Comparison of ENCODE assay signal across 1 cellular context in the genomic region with DNA sequence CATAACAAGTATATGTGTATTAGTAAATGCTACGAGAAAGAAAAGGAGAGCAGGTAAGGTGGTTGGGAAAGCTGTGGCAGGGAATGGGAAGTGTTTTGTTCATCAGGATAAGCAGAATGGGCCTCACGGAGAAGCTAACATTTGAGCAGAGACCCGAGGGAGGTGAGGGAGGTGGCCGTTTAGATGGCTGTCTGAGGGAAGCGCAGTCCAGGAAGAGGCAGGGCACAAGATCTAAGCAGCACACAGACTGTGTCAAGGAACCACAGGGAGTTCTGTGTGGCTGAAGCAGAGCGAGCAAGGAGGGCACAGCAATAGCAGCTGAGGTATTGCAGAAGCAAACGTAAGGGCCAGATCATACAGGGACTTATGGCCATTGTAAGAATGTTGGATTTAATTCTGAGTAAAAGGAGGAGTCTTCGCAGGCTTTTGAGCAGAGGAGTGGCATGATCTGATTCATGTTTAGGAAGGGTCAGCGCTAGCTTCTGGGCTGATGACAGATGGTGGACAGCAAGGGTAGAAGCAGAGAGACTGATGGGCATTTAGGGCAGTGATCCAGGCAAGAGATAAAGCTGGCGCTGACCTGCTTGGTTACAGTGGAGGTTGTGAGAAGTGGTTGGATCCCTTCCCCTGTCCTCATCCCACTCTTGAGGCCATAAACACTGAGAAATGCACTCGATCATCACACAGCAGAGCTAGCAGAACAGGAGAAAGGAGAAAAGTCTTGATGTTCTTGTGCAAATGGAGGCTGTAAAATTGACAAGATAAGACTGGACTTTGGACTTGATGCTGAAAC.
TF ChIP-seq lines count a peak whose summit lies in the region.

No MANE protein-coding gene starts in this region.

TF ChIP-seq in GM23338, 12 proteins besides CTCF, POLR2A, EP300 and RAD21 (continued from another document):
- TF ChIP-seq, protein P1, sequence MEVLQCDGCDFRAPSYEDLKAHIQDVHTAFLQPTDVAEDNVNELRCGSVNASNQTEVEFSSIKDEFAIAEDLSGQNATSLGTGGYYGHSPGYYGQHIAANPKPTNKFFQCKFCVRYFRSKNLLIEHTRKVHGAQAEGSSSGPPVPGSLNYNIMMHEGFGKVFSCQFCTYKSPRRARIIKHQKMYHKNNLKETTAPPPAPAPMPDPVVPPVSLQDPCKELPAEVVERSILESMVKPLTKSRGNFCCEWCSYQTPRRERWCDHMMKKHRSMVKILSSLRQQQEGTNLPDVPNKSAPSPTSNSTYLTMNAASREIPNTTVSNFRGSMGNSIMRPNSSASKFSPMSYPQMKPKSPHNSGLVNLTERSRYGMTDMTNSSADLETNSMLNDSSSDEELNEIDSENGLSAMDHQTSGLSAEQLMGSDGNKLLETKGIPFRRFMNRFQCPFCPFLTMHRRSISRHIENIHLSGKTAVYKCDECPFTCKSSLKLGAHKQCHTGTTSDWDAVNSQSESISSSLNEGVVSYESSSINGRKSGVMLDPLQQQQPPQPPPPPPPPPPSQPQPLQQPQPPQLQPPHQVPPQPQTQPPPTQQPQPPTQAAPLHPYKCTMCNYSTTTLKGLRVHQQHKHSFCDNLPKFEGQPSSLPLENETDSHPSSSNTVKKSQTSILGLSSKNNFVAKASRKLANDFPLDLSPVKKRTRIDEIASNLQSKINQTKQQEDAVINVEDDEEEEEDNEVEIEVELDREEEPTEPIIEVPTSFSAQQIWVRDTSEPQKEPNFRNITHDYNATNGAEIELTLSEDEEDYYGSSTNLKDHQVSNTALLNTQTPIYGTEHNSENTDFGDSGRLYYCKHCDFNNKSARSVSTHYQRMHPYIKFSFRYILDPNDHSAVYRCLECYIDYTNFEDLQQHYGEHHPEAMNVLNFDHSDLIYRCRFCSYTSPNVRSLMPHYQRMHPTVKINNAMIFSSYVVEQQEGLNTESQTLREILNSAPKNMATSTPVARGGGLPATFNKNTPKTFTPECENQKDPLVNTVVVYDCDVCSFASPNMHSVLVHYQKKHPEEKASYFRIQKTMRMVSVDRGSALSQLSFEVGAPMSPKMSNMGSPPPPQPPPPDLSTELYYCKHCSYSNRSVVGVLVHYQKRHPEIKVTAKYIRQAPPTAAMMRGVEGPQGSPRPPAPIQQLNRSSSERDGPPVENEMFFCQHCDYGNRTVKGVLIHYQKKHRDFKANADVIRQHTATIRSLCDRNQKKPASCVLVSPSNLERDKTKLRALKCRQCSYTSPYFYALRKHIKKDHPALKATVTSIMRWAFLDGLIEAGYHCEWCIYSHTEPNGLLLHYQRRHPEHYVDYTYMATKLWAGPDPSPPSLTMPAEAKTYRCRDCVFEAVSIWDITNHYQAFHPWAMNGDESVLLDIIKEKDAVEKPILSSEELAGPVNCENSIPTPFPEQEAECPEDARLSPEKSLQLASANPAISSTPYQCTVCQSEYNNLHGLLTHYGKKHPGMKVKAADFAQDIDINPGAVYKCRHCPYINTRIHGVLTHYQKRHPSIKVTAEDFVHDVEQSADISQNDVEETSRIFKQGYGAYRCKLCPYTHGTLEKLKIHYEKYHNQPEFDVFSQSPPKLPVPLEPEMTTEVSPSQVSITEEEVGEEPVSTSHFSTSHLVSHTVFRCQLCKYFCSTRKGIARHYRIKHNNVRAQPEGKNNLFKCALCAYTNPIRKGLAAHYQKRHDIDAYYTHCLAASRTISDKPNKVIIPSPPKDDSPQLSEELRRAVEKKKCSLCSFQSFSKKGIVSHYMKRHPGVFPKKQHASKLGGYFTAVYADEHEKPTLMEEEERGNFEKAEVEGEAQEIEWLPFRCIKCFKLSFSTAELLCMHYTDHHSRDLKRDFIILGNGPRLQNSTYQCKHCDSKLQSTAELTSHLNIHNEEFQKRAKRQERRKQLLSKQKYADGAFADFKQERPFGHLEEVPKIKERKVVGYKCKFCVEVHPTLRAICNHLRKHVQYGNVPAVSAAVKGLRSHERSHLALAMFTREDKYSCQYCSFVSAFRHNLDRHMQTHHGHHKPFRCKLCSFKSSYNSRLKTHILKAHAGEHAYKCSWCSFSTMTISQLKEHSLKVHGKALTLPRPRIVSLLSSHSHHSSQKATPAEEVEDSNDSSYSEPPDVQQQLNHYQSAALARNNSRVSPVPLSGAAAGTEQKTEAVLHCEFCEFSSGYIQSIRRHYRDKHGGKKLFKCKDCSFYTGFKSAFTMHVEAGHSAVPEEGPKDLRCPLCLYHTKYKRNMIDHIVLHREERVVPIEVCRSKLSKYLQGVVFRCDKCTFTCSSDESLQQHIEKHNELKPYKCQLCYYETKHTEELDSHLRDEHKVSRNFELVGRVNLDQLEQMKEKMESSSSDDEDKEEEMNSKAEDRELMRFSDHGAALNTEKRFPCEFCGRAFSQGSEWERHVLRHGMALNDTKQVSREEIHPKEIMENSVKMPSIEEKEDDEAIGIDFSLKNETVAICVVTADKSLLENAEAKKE (CRISPR knock-in tag; IDR thresholded peaks at IDR 0.05), result no peak; the same call in 1 of the 2 replicates
- TF ChIP-seq NANOG (IDR thresholded peaks at IDR 0.05; ENCODE audit: borderline replicate concordance) (no peak), ETS1 (IDR thresholded peaks at IDR 0.05) (no peak), POLR2AphosphoS5 (IDR thresholded peaks at IDR 0.05; ENCODE audit: low read depth) (no peak)
- TF ChIP-seq, protein P2, sequence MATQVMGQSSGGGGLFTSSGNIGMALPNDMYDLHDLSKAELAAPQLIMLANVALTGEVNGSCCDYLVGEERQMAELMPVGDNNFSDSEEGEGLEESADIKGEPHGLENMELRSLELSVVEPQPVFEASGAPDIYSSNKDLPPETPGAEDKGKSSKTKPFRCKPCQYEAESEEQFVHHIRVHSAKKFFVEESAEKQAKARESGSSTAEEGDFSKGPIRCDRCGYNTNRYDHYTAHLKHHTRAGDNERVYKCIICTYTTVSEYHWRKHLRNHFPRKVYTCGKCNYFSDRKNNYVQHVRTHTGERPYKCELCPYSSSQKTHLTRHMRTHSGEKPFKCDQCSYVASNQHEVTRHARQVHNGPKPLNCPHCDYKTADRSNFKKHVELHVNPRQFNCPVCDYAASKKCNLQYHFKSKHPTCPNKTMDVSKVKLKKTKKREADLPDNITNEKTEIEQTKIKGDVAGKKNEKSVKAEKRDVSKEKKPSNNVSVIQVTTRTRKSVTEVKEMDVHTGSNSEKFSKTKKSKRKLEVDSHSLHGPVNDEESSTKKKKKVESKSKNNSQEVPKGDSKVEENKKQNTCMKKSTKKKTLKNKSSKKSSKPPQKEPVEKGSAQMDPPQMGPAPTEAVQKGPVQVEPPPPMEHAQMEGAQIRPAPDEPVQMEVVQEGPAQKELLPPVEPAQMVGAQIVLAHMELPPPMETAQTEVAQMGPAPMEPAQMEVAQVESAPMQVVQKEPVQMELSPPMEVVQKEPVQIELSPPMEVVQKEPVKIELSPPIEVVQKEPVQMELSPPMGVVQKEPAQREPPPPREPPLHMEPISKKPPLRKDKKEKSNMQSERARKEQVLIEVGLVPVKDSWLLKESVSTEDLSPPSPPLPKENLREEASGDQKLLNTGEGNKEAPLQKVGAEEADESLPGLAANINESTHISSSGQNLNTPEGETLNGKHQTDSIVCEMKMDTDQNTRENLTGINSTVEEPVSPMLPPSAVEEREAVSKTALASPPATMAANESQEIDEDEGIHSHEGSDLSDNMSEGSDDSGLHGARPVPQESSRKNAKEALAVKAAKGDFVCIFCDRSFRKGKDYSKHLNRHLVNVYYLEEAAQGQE (IDR thresholded peaks at IDR 0.05; ENCODE audit: unreplicated experiment), result no peak
